1 cellular context compared by ENCODE assay signal in genomic region chr12:100826323-100826722, GRCh38.
TF ChIP-seq lines count a peak whose summit lies in the region.

No MANE protein-coding gene starts in this region.

TF ChIP-seq in K562, 482 proteins besides CTCF, POLR2A, EP300 and RAD21 (continued from another document):
- TF ChIP-seq CXXC5 (CRISPR knock-in tag; IDR thresholded peaks at IDR 0.05): no peak
- no peak for TF ChIP-seq HDAC3 (IDR thresholded peaks at IDR 0.05; ENCODE audit: borderline replicate concordance, partially characterized antibody)
- TF ChIP-seq BCLAF1 (IDR thresholded peaks at IDR 0.05; ENCODE audit: borderline replicate concordance in 1 of 2, control insufficient read depth in 1 of 2, low read depth in 2 of 2, low read length in 1 of 2): no peak
- peak in 1 of 2 experiments; percentile 57 for TF ChIP-seq AFF1 (IDR thresholded peaks at IDR 0.05; ENCODE audit: low read depth in 1 of 2, partially characterized antibody in 2 of 2)
- TF ChIP-seq DDX20 (tag; IDR thresholded peaks at IDR 0.05; ENCODE audit: low read depth): no peak
- TF ChIP-seq MXD1 (CRISPR knock-in tag; IDR thresholded peaks at IDR 0.05; ENCODE audit: borderline replicate concordance, poor library complexity, severe bottlenecking): no peak
- TF ChIP-seq POU5F1 (IDR thresholded peaks at IDR 0.05; ENCODE audit: borderline replicate concordance, low read depth, low read length, partially characterized antibody): no peak
- no peak for TF ChIP-seq SIRT6 (IDR thresholded peaks at IDR 0.05; ENCODE audit: low read depth, low read length)
- no peak for TF ChIP-seq ZNF224 (CRISPR knock-in tag; IDR thresholded peaks at IDR 0.05)
- TF ChIP-seq ZNF766 (CRISPR knock-in tag; conservative IDR thresholded peaks at IDR 0.05): peak; percentile 41; the same call in 1 of the 2 replicates
- no peak for TF ChIP-seq LARP7 (IDR thresholded peaks at IDR 0.05)
